Comparison of ENCODE assay signal across 15 cellular contexts in genomic region chr9:6605202-6605601, GRCh38. TPM values are rescaled to one million over a fixed set of nuclear protein-coding genes. Genes with fewer than 3 reads are reported as not detected.
A peak's percentile ranks its signal among the peaks of the same experiment; 100 is the strongest.
DNase-seq lines count a peak whose midpoint lies in the region; ATAC-seq lines count a peak whose summit lies in the region.
"Had no signal": no experiment of that assay in that cellular context is flagged by ENCODE, and none has a peak within 500 bp of the region (broad histone marks: within the 10 kb centered on the region; RNA-seq: fewer than 3 reads in every experiment).

No MANE protein-coding gene starts in this region.

- no peak overlapping the region for H3K18ac ChIP-seq in mesendoderm (ENCODE audit: low read length)

- H3K27ac ChIP-seq in mesendoderm (ENCODE audit: low read depth, low read length): no peak overlapping the region
- H3K27ac ChIP-seq: 22Rv1, colonic mucosa, heart right ventricle, tibial nerve had no signal

- intact Hi-C loops in left colon (cut with DNase I, micrococcal nuclease): no loop called here

- H3K4me1 ChIP-seq in mesendoderm (ENCODE audit: control insufficient read depth, low read depth, low read length): no peaks in the 10 kb centered on the region
- H3K4me1 ChIP-seq: colonic mucosa, heart right ventricle, tibial nerve had no signal

- H3K4me3 ChIP-seq in mesendoderm (ENCODE audit: low read length): no peak overlapping the region
- H3K4me3 ChIP-seq: colonic mucosa, heart right ventricle, tibial nerve had no signal

- no peak overlapping the region for H2BK120ac ChIP-seq in mesendoderm (ENCODE audit: low read depth, low read length)

- H2BK5ac ChIP-seq in mesendoderm (ENCODE audit: low read length): no peak overlapping the region

- H3K79me2 ChIP-seq in mesendoderm (ENCODE audit: control insufficient read depth, insufficient read depth, low read length): no peaks in the 10 kb centered on the region

- H2AK5ac ChIP-seq in mesendoderm (ENCODE audit: low read length): no peak overlapping the region

- ATAC-seq in activated CD4-positive, CD25-positive, alpha-beta regulatory T cell treated with anti-CD3 and anti-CD28 coated beads, Interleukin-2, amount 50 U/mL, for 24 hours: peak; percentile 27 to 41
- ATAC-seq in GM21390 (IDR thresholded peaks at IDR 0.05; ENCODE audit: unreplicated experiment) (peak; percentile 87), HG03108 (IDR thresholded peaks at IDR 0.05; ENCODE audit: unreplicated experiment) (peak; percentile 86), left colon (no peak)
- ATAC-seq: heart right ventricle had no signal

- H3K4ac ChIP-seq in mesendoderm (ENCODE audit: low read depth, low read length): no peak overlapping the region

- no peaks in the 10 kb centered on the region for H3K36me3 ChIP-seq in mesendoderm (ENCODE audit: control insufficient read depth, insufficient read depth, low read length)
- H3K36me3 ChIP-seq: colonic mucosa, heart right ventricle, tibial nerve had no signal

- no peaks in the 10 kb centered on the region for H3K79me1 ChIP-seq in mesendoderm (ENCODE audit: low read length)

- WGBS in mesendoderm (ENCODE audit: extremely low coverage, insufficient coverage, low lambda C conversion rate): no CpG with 5 or more reads among the region's 5 CpGs

- no peak overlapping the region for H3K9ac ChIP-seq in mesendoderm (ENCODE audit: low read length)

- no peak overlapping the region for H3K56ac ChIP-seq in mesendoderm (ENCODE audit: low read length)

- DNase-seq in activated CD4-positive, CD25-positive, alpha-beta regulatory T cell treated with anti-CD3 and anti-CD28 coated beads, Interleukin-2, amount 50 U/mL, for 72 hours: no peak
- DNase-seq in germinal center (ENCODE audit: low spot score) (peak; percentile 41), NCI-H1105 (lab: John Stamatoyannopoulos, UW) (no peak), left colon (no peak), mesendoderm (no peak)
- DNase-seq: colonic mucosa; GDM1; heart right ventricle; NCI-H2227 treated with DMSO at 0.1 percent for 48 hours; stimulated activated CD4-positive, alpha-beta T cell treated with anti-CD3 and anti-CD28 coated beads, Interleukin-1b, Interleukin-23, amount 100 ng/mL, for 48 hours had no signal

- no peak overlapping the region for H2BK15ac ChIP-seq in mesendoderm (replicated peaks; ENCODE audit: low read depth)

- H4K5ac ChIP-seq in mesendoderm (ENCODE audit: low read length): no peak overlapping the region

- no peak overlapping the region for H3K23ac ChIP-seq in mesendoderm (ENCODE audit: low read length)

- H4K8ac ChIP-seq in mesendoderm (ENCODE audit: low read depth, low read length): no peak overlapping the region

- no peaks in the 10 kb centered on the region for H3K27me3 ChIP-seq in mesendoderm (ENCODE audit: insufficient read depth, low read length, poor library complexity)
- H3K27me3 ChIP-seq: colonic mucosa, heart right ventricle, tibial nerve had no signal

- no peak overlapping the region for H3K4me2 ChIP-seq in mesendoderm (ENCODE audit: low read length)

RNA-seq across cellular contexts. Expression of gene GLDC, which starts 40.3 kb away (rescaled TPM):
- total RNA-seq in left colon: 1 to 10 TPM in 1 of 2 donors, under 1 TPM in 1; 0.70 to 2.2 TPM
- 39.5 TPM for polyA plus RNA-seq in mesendoderm (2013, experiment 1 of 2)
- 39.3 TPM for polyA plus RNA-seq in mesendoderm (2013, experiment 2 of 2)
- total RNA-seq: heart right ventricle had no signal
